ENCODE assay signal across 13 cellular contexts in genomic region chr12:107356266-107356936, GRCh38.
DNase-seq lines count a peak whose midpoint lies in the region; ATAC-seq, FAIRE-seq and TF ChIP-seq lines count a peak whose summit lies in the region.
"Had no signal": no experiment of that assay in that cellular context is flagged by ENCODE, and none has a peak within 500 bp of the region (broad histone marks: within the 10 kb centered on the region; RNA-seq: fewer than 3 reads in every experiment).

No MANE protein-coding gene starts in this region.

- POLR2A ChIA-PET in activated naive CD8-positive, alpha-beta T cell treated with anti-CD3 and anti-CD28 coated beads, Interleukin-2, amount 10 ng/mL, durations not matched to agents 7 days and 5 days (lab: Charles Lee), result interaction anchor here (0.7 to 1.4 kb wide), 6 partner anchors 12 to 36 kb away, joined by 3 to 5 read pairs (median 4); no protein-coding TSS in a partner anchor

- H3K9me3 Mint-ChIP-seq in activated naive CD8-positive, alpha-beta T cell treated with anti-CD3 and anti-CD28 coated beads, Interleukin-2, amount 10 ng/mL, durations not matched to agents 7 days and 5 days, result no peaks in the 10 kb centered on the region
- peaks cover 5% of the 10 kb centered on the region for H3K9me3 Mint-ChIP-seq in activated naive CD8-positive, alpha-beta T cell treated with anti-CD3 and anti-CD28 coated beads for 36 hours
- peaks cover 23% of the 10 kb centered on the region for H3K9me3 Mint-ChIP-seq in nephron progenitor cell
- H3K9me3 Mint-ChIP-seq: CD14-positive monocyte had no signal

- DNase-seq in activated naive CD8-positive, alpha-beta T cell treated with anti-CD3 and anti-CD28 coated beads, Interleukin-2, amount 10 ng/mL, durations not matched to agents 7 days and 5 days, result no peak
- DNase-seq in activated naive CD8-positive, alpha-beta T cell treated with anti-CD3 and anti-CD28 coated beads for 36 hours, result no peak
- DNase-seq in RKO (ENCODE audit: low spot score) (peak; percentile 32), urothelium cell line (ENCODE audit: low spot score) (peak; percentile 48), hypothalamus (lab: John Stamatoyannopoulos, UW) (no peak), nephron progenitor cell (no peak)
- DNase-seq: activated CD4-positive, alpha-beta T cell treated with anti-CD3 and anti-CD28 coated beads, Interleukin-2, amount 50 U/mL, for 4 hours; adrenal gland; Karpas-422; NCI-H524 treated with DMSO at 0.1 percent for 48 hours had no signal

- no peak for TF ChIP-seq CTCF in nephron progenitor cell (IDR thresholded peaks at IDR 0.05)

- H3K27me3 Mint-ChIP-seq in activated naive CD8-positive, alpha-beta T cell treated with anti-CD3 and anti-CD28 coated beads, Interleukin-2, amount 10 ng/mL, durations not matched to agents 7 days and 5 days, result no peaks in the 10 kb centered on the region
- H3K27me3 Mint-ChIP-seq in activated naive CD8-positive, alpha-beta T cell treated with anti-CD3 and anti-CD28 coated beads for 36 hours, result no peaks in the 10 kb centered on the region
- H3K27me3 Mint-ChIP-seq in nephron progenitor cell (ENCODE audit: low read depth, poor library complexity), result peaks cover 26% of the 10 kb centered on the region

- peak overlapping the region; percentile 31 for H3K4me3 Mint-ChIP-seq in activated naive CD8-positive, alpha-beta T cell treated with anti-CD3 and anti-CD28 coated beads, Interleukin-2, amount 10 ng/mL, durations not matched to agents 7 days and 5 days
- no peak overlapping the region for H3K4me3 Mint-ChIP-seq in activated naive CD8-positive, alpha-beta T cell treated with anti-CD3 and anti-CD28 coated beads for 36 hours
- no peak overlapping the region for H3K4me3 Mint-ChIP-seq in nephron progenitor cell
- H3K4me3 Mint-ChIP-seq: CD14-positive monocyte had no signal

- peak overlapping the region; percentile 42 for H3K27ac Mint-ChIP-seq in activated naive CD8-positive, alpha-beta T cell treated with anti-CD3 and anti-CD28 coated beads, Interleukin-2, amount 10 ng/mL, durations not matched to agents 7 days and 5 days
- H3K27ac Mint-ChIP-seq in activated naive CD8-positive, alpha-beta T cell treated with anti-CD3 and anti-CD28 coated beads for 36 hours, result no peak overlapping the region
- H3K27ac Mint-ChIP-seq in nephron progenitor cell, result no peak overlapping the region
- H3K27ac Mint-ChIP-seq: CD14-positive monocyte had no signal

- H3K4me1 Mint-ChIP-seq in activated naive CD8-positive, alpha-beta T cell treated with anti-CD3 and anti-CD28 coated beads, Interleukin-2, amount 10 ng/mL, durations not matched to agents 7 days and 5 days, result peaks cover 66% of the 10 kb centered on the region
- H3K4me1 Mint-ChIP-seq in activated naive CD8-positive, alpha-beta T cell treated with anti-CD3 and anti-CD28 coated beads for 36 hours, result peaks cover 73% of the 10 kb centered on the region
- no peaks in the 10 kb centered on the region for H3K4me1 Mint-ChIP-seq in nephron progenitor cell

- H3K36me3 Mint-ChIP-seq in activated naive CD8-positive, alpha-beta T cell treated with anti-CD3 and anti-CD28 coated beads, Interleukin-2, amount 10 ng/mL, durations not matched to agents 7 days and 5 days, result peaks cover 13% of the 10 kb centered on the region
- H3K36me3 Mint-ChIP-seq in activated naive CD8-positive, alpha-beta T cell treated with anti-CD3 and anti-CD28 coated beads for 36 hours, result peaks cover 32% of the 10 kb centered on the region
- H3K36me3 Mint-ChIP-seq in nephron progenitor cell (ENCODE audit: low read depth), result peaks cover 7% of the 10 kb centered on the region
- H3K36me3 Mint-ChIP-seq: CD14-positive monocyte had no signal

- FAIRE-seq in urothelium cell line (lab: Jason Lieb, UNC), result no peak

- peak; percentile 60 for ATAC-seq in activated naive CD8-positive, alpha-beta T cell treated with anti-CD3 and anti-CD28 coated beads, Interleukin-2, amount 10 ng/mL, durations not matched to agents 7 days and 5 days (ENCODE audit: low read depth)
- peak; percentile 48 for ATAC-seq in esophagus mucosa
- no peak for ATAC-seq in GM21576 (IDR thresholded peaks at IDR 0.05; ENCODE audit: unreplicated experiment)

Comparison
In these comparisons a context has a peak if more than half of its experiments do, and no peak if none do; other contexts are left out.
1. DNase-seq: peak in RKO (single experiment) and urothelium cell line (single experiment); none in activated naive CD8-positive, alpha-beta T cell treated with anti-CD3 and anti-CD28 coated beads, Interleukin-2, amount 10 ng/mL, durations not matched to agents 7 days and 5 days (single experiment), activated naive CD8-positive, alpha-beta T cell treated with anti-CD3 and anti-CD28 coated beads for 36 hours (single experiment), hypothalamus (0 of 51) and nephron progenitor cell (single experiment).